ENCODE assay signal across 2 cellular contexts in the genomic region with DNA sequence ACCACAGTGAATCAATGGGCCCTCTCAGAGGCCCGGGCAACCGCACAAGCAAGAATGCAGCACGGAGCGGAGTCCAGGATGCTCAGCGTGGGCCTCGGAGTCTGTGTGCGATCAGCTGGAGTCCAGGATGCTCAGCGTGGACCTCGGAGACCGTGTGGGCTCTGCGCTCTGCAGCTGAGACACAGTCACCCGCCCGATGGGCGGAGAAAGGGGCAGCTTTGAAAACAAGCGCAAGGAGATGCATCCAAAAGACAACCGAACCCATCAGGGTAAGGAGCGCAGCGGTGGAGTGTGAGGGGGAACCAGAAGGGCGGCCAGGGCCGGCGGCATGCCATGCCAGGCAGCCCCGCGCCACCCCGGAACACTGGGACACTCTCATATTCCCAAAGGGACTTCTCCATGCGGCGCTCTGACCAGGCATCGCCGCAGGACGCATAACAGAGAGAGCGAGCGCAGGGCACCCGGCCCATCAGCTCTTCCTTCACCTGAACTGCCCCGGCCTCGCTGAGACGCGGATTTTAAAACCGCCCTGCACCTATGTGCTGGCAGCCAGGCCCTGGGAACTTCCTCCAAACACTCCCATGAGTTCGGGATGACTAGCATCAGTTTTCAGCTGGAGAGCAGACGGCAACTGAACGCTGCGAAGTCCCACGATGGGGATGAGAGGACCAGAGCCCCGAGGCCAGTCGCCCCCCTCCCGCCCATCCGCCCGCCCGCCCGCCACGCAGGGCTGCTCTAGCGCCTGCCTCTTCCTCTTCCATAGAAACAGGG.
TF ChIP-seq lines count a peak whose summit lies in the region.

No MANE protein-coding gene starts in this region.

TF ChIP-seq in SK-N-SH, 30 proteins besides CTCF, POLR2A, EP300 and RAD21 (continued from another document):
- TF ChIP-seq REST (IDR thresholded peaks at IDR 0.05; ENCODE audit: low read depth, low read length) (no peak), MAX (IDR thresholded peaks at IDR 0.05; ENCODE audit: low read depth) (no peak), GATA2 (CRISPR knock-in tag; IDR thresholded peaks at IDR 0.05) (no peak), GABPA (IDR thresholded peaks at IDR 0.05; ENCODE audit: low read depth) (no peak), FOXM1 (IDR thresholded peaks at IDR 0.05; ENCODE audit: low read depth) (no peak), RCOR1 (IDR thresholded peaks at IDR 0.05; ENCODE audit: low read length) (no peak), RFX5 (IDR thresholded peaks at IDR 0.05; ENCODE audit: low read length) (no peak)
- TF ChIP-seq, protein P1, sequence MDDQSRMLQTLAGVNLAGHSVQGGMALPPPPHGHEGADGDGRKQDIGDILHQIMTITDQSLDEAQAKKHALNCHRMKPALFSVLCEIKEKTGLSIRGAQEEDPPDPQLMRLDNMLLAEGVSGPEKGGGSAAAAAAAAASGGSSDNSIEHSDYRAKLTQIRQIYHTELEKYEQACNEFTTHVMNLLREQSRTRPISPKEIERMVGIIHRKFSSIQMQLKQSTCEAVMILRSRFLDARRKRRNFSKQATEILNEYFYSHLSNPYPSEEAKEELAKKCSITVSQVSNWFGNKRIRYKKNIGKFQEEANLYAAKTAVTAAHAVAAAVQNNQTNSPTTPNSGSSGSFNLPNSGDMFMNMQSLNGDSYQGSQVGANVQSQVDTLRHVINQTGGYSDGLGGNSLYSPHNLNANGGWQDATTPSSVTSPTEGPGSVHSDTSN (IDR thresholded peaks at IDR 0.05), result no peak

TF ChIP-seq in SK-N-SH treated with all-trans-retinoic acid at 6 μM for 48 hours, 23 proteins besides CTCF, POLR2A, EP300 and RAD21 (continued from another document):
- TF ChIP-seq, protein P2, sequence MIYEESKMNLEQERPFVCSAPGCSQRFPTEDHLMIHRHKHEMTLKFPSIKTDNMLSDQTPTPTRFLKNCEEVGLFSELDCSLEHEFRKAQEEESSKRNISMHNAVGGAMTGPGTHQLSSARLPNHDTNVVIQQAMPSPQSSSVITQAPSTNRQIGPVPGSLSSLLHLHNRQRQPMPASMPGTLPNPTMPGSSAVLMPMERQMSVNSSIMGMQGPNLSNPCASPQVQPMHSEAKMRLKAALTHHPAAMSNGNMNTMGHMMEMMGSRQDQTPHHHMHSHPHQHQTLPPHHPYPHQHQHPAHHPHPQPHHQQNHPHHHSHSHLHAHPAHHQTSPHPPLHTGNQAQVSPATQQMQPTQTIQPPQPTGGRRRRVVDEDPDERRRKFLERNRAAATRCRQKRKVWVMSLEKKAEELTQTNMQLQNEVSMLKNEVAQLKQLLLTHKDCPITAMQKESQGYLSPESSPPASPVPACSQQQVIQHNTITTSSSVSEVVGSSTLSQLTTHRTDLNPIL (CRISPR knock-in tag; IDR thresholded peaks at IDR 0.05; ENCODE audit: low read depth), result no peak
- no peak for TF ChIP-seq PPARA (CRISPR knock-in tag; IDR thresholded peaks at IDR 0.05; ENCODE audit: borderline replicate concordance)
- no peak for TF ChIP-seq BACH2 (CRISPR knock-in tag; IDR thresholded peaks at IDR 0.05; ENCODE audit: borderline replicate concordance)
